In genomic region chr12:70933133-70933532, GRCh38 we compare ENCODE assay signal across 32 cellular contexts. TPM values are rescaled to one million over a fixed set of nuclear protein-coding genes. Genes with fewer than 3 reads are reported as not detected.
"Had no signal": no experiment of that assay in that cellular context is flagged by ENCODE, and none has a peak within 500 bp of the region (broad histone marks: within the 10 kb centered on the region; RNA-seq: fewer than 3 reads in every experiment).

No MANE protein-coding gene starts in this region.

- H2AFZ ChIP-seq: PC-9 had no signal

- H3K4me2 ChIP-seq: PC-9 had no signal

- H3K4me1 ChIP-seq: SJCRH30 had no signal

- H3K9me3 ChIP-seq: SJCRH30 had no signal

- H3K36me3 ChIP-seq: SJCRH30 had no signal

- DNase-seq: Kasumi-1, MM.1S, MV-4-11, NCI-H1092, NCI-H1105, NCI-H1417 treated with DMSO at 0.1 percent for 48 hours, NCI-H1436 treated with DMSO at 0.1 percent for 48 hours, NCI-H1694 treated with DMSO at 0.1 percent for 48 hours, NCI-H1930, NCI-H2029 treated with DMSO at 0.1 percent for 48 hours, NCI-H2081 treated with DMSO at 0.1 percent for 48 hours, NCI-H2107, NCI-H2171, NCI-H226, NCI-H446 treated with DMSO at 0.1 percent for 48 hours, NCI-H510A, NCI-H524, NCI-H526, NCI-H69, NCI-H748 treated with DMSO at 0.1 percent for 48 hours, NCI-H82, PC-9, SHP77, SIG-M5, SJCRH30 had no signal

- H3K4me3 ChIP-seq: PC-9, SJCRH30, SK-N-MC had no signal

- H3K27me3 ChIP-seq: SJCRH30 had no signal

- FAIRE-seq: RCC 7860 had no signal

- ATAC-seq: Panc1, Right ventricle myocardium inferior, SK-N-SH treated with all-trans-retinoic acid at 6 μM for 48 hours had no signal

- H3K27ac ChIP-seq: PC-9, RWPE1, SJCRH30, SK-N-MC had no signal

RNA-seq across cellular contexts. Expression of gene PTPRR, which starts 12.6 kb away (rescaled TPM):
- total RNA-seq: OCI-LY7 had no signal
